In genomic region chr18:12904012-12904516, GRCh38 we compare ENCODE assay signal across 13 cellular contexts. TPM values are rescaled to one million over a fixed set of nuclear protein-coding genes. Genes with fewer than 3 reads are reported as not detected.
DNase-seq lines count a peak whose midpoint lies in the region; ATAC-seq, FAIRE-seq and TF ChIP-seq lines count a peak whose summit lies in the region.
"Had no signal": no experiment of that assay in that cellular context is flagged by ENCODE, and none has a peak within 500 bp of the region (broad histone marks: within the 10 kb centered on the region; RNA-seq: fewer than 3 reads in every experiment).

No MANE protein-coding gene starts in this region.

- H3K4me3 ChIP-seq in CD4-positive, alpha-beta memory T cell (ENCODE audit: low read length in 2 of 2) = no peak overlapping the region
- H3K4me3 ChIP-seq in sigmoid colon (no peak overlapping the region), small intestine (ENCODE audit: low read depth in 1 of 2, low read length in 2 of 2) (no peak overlapping the region)
- H3K4me3 ChIP-seq: upper lobe of left lung had no signal

- peaks cover 14% of the 10 kb centered on the region for H3K4me1 ChIP-seq in CD4-positive, alpha-beta memory T cell (ENCODE audit: insufficient read depth, low read length)
- H3K4me1 ChIP-seq in sigmoid colon (no peaks in the 10 kb centered on the region), small intestine (ENCODE audit: control insufficient read depth in 2 of 2, insufficient read depth in 1 of 2, low read depth in 1 of 2, low read length in 1 of 2) (no peaks in the 10 kb centered on the region)

- peaks cover 3 to 8% (median 7%) of the 10 kb centered on the region in 4 donors for H3K4me1 Mint-ChIP-seq in CD4-positive, alpha-beta memory T cell
- H3K4me1 Mint-ChIP-seq in natural killer cell = peaks cover 8 to 13% of the 10 kb centered on the region in 2 donors

- 63 to 71% methylated on average over 8 of the region's 8 CpGs for WGBS in sigmoid colon, 2 donors
- 60 to 68% (median 63%) methylated on average over 8 of the region's 8 CpGs for WGBS in small intestine, 3 donors

- H3K36me3 Mint-ChIP-seq in CD4-positive, alpha-beta memory T cell = no peaks in the 10 kb centered on the region
- H3K36me3 Mint-ChIP-seq in activated naive CD4-positive, alpha-beta T cell treated with anti-CD3 and anti-CD28 coated beads, Interleukin-2, amount 50 U/mL, for 72 hours = no peaks in the 10 kb centered on the region
- H3K36me3 Mint-ChIP-seq in natural killer cell = no peaks in the 10 kb centered on the region

- no peaks in the 10 kb centered on the region for H3K27me3 ChIP-seq in CD4-positive, alpha-beta memory T cell (ENCODE audit: insufficient read depth, low read length)
- peaks cover 0 to 6% (median 0%) of the 10 kb centered on the region in 3 donors for H3K27me3 ChIP-seq in sigmoid colon
- no peaks in the 10 kb centered on the region for H3K27me3 ChIP-seq in small intestine (ENCODE audit: control insufficient read depth in 2 of 2, insufficient read depth in 2 of 2, low read length in 2 of 2)
- H3K27me3 ChIP-seq: upper lobe of left lung had no signal

- no peaks in the 10 kb centered on the region for H3K27me3 Mint-ChIP-seq in CD4-positive, alpha-beta memory T cell
- peaks cover 0 to 3% of the 10 kb centered on the region in 2 donors for H3K27me3 Mint-ChIP-seq in natural killer cell (ENCODE audit: low read depth in 2 of 2)

- DNase-seq in CD4-positive, alpha-beta memory T cell = peak in 3 of 5 donors; percentile 24 to 45 (median 37)
- DNase-seq in SK-MEL-5 (ENCODE audit: low read depth, low spot score) (peak; percentile 13), natural killer cell (no peak), DMS114 treated with DMSO at 0.1 percent for 48 hours (lab: John Stamatoyannopoulos, UW; ENCODE audit: unreplicated experiment) (no peak), sigmoid colon (no peak), small intestine (no peak)
- DNase-seq in activated naive CD4-positive, alpha-beta T cell treated with anti-CD3 and anti-CD28 coated beads, Interleukin-2, amount 50 U/mL, for 72 hours (ENCODE audit: low spot score in 2 of 2) = no peak
- DNase-seq: cerebellar nuclear complex, DMS153, NCI-H187, retina had no signal

- H3K4me3 Mint-ChIP-seq in CD4-positive, alpha-beta memory T cell = peak overlapping the region; percentile 56 to 87 (median 80)
- peak overlapping the region; percentile 84 for H3K4me3 Mint-ChIP-seq in natural killer cell

- no peaks in the 10 kb centered on the region for H3K36me3 ChIP-seq in CD4-positive, alpha-beta memory T cell (ENCODE audit: insufficient read depth, low read length)
- H3K36me3 ChIP-seq in sigmoid colon = no peaks in the 10 kb centered on the region
- H3K36me3 ChIP-seq in small intestine (ENCODE audit: control insufficient read depth in 2 of 2, insufficient read depth in 2 of 2, low read length in 2 of 2) = no peaks in the 10 kb centered on the region
- H3K36me3 ChIP-seq: upper lobe of left lung had no signal

- H3K9me3 Mint-ChIP-seq in CD4-positive, alpha-beta memory T cell = no peaks in the 10 kb centered on the region
- no peaks in the 10 kb centered on the region for H3K9me3 Mint-ChIP-seq in activated naive CD4-positive, alpha-beta T cell treated with anti-CD3 and anti-CD28 coated beads, Interleukin-2, amount 50 U/mL, for 72 hours
- H3K9me3 Mint-ChIP-seq in natural killer cell = no peaks in the 10 kb centered on the region

- peak overlapping the region; percentile 71 to 96 (median 93) for H3K27ac Mint-ChIP-seq in CD4-positive, alpha-beta memory T cell
- peak overlapping the region; percentile 77 to 88 for H3K27ac Mint-ChIP-seq in activated naive CD4-positive, alpha-beta T cell treated with anti-CD3 and anti-CD28 coated beads, Interleukin-2, amount 50 U/mL, for 72 hours
- peak overlapping the region; percentile 86 to 90 for H3K27ac Mint-ChIP-seq in natural killer cell

- peak; percentile 38 to 49 for ATAC-seq in activated naive CD4-positive, alpha-beta T cell treated with anti-CD3 and anti-CD28 coated beads, Interleukin-2, amount 50 U/mL, for 72 hours
- peak; percentile 74 to 89 (median 88) for ATAC-seq in natural killer cell
- ATAC-seq in GM19035 (IDR thresholded peaks at IDR 0.05; ENCODE audit: unreplicated experiment) = no peak

- TF ChIP-seq EP300 in sigmoid colon (IDR thresholded peaks at IDR 0.05) = no peak

- no peaks in the 10 kb centered on the region for H3K9me3 ChIP-seq in CD4-positive, alpha-beta memory T cell (ENCODE audit: control insufficient read depth in 1 of 2, low read length in 2 of 2)
- H3K9me3 ChIP-seq in sigmoid colon (no peaks in the 10 kb centered on the region), small intestine (ENCODE audit: control insufficient read depth, low read depth) (no peaks in the 10 kb centered on the region)
- H3K9me3 ChIP-seq: upper lobe of left lung had no signal

- CTCF ChIA-PET in CD4-positive, alpha-beta memory T cell (lab: Charles Lee; ENCODE audit: partially characterized antibody) = interaction anchor here (0.8 to 3.1 kb wide), 10 partner anchors 9 to 162 kb away, joined by 3 to 9 read pairs (median 4); no protein-coding TSS in a partner anchor

- in situ Hi-C loops in SK-MEL-5 (cut with HindIII; ENCODE audit: low pct_unique_long_range_greater_than_20kb, low sequenced_read_pairs) = no loop called here

- H3K27ac ChIP-seq in CD4-positive, alpha-beta memory T cell (ENCODE audit: low read depth, low read length) = no peak overlapping the region
- no peak overlapping the region for H3K27ac ChIP-seq in sigmoid colon
- H3K27ac ChIP-seq in small intestine (ENCODE audit: low read depth in 1 of 2, low read length in 1 of 2) = no peak overlapping the region

- intact Hi-C loops in CD4-positive, alpha-beta memory T cell (cut with micrococcal nuclease) = no loop called here
- intact Hi-C loops in natural killer cell (cut with micrococcal nuclease) (loop anchor here (2.0 kb wide), 1 partner anchor 17 kb away; no protein-coding TSS in a partner anchor), sigmoid colon (cut with DNase I) (no loop called here)

- FAIRE-seq in small intestine (lab: Jason Lieb, UNC) = no peak

- no peak for TF ChIP-seq POLR2A in sigmoid colon (IDR thresholded peaks at IDR 0.05)

- POLR2A ChIA-PET in CD4-positive, alpha-beta memory T cell (lab: Charles Lee; ENCODE audit: partially characterized antibody) = interaction anchor here (1.2 to 2.4 kb wide), 3 partner anchors 13 to 20 kb away, joined by 3 to 7 read pairs (median 3); partner anchors contain the start of gene PTPN2

- TF ChIP-seq CTCF in natural killer cell (IDR thresholded peaks at IDR 0.05) (no peak), sigmoid colon (IDR thresholded peaks at IDR 0.05) (no peak)

RNA-seq across cellular contexts. Expression of gene PTPN2, which starts 20.0 kb away (rescaled TPM):
- total RNA-seq in CD4-positive, alpha-beta memory T cell = 10 to 100 TPM; 65.5 to 69.2 TPM
- polyA plus RNA-seq in CD4-positive, alpha-beta memory T cell = 10 to 100 TPM; 80.0 to 98.2 TPM
- total RNA-seq in SK-MEL-5 (2014; rRNA removed; shearing (Covaris generic)) = 31.1 and 39.6 TPM in 2 replicates
- polyA plus RNA-seq in SK-MEL-5 (2015; cell fraction: cytosol; rRNA removed) = 14.4 and 18.4 TPM in 2 replicates
- 46.0 and 54.6 TPM in 2 replicates for polyA plus RNA-seq in SK-MEL-5 (2015; cell fraction: nucleus; rRNA removed)
- total RNA-seq in activated naive CD4-positive, alpha-beta T cell treated with anti-CD3 and anti-CD28 coated beads, Interleukin-2, amount 50 U/mL, for 72 hours = 10 to 100 TPM; 57.0 to 69.9 TPM
- total RNA-seq in natural killer cell (100 to 1,000 TPM; 110 to 115 (median 112) TPM), sigmoid colon (10 to 100 TPM; 20.0 to 31.0 (median 21.0) TPM)
- polyA plus RNA-seq in sigmoid colon (10 to 100 TPM; 31.4 to 43.1 (median 42.6) TPM), small intestine (10 to 100 TPM; 25.7 to 32.0 (median 30.3) TPM)

RNA-seq across cellular contexts. Expression of gene SEH1L, which starts 43.7 kb away (rescaled TPM):
- total RNA-seq in CD4-positive, alpha-beta memory T cell = 10 to 100 TPM; 28.9 to 31.3 TPM
- polyA plus RNA-seq in CD4-positive, alpha-beta memory T cell = 10 to 100 TPM; 27.6 to 29.8 TPM
- 24.3 and 31.5 TPM in 2 replicates for total RNA-seq in SK-MEL-5 (2014; rRNA removed; shearing (Covaris generic))
- 25.9 and 29.8 TPM in 2 replicates for polyA plus RNA-seq in SK-MEL-5 (2015; cell fraction: cytosol; rRNA removed)
- polyA plus RNA-seq in SK-MEL-5 (2015; cell fraction: nucleus; rRNA removed) = 19.6 and 50.1 TPM in 2 replicates
- 100 to 1,000 TPM in 1 of 2 donors, 10 to 100 TPM in 1; 81.0 to 108 TPM for total RNA-seq in activated naive CD4-positive, alpha-beta T cell treated with anti-CD3 and anti-CD28 coated beads, Interleukin-2, amount 50 U/mL, for 72 hours
- 10 to 100 TPM; 24.5 to 28.4 (median 26.5) TPM for total RNA-seq in natural killer cell
- 10 to 100 TPM; 15.3 to 38.1 (median 20.3) TPM for total RNA-seq in sigmoid colon
- polyA plus RNA-seq in sigmoid colon = 10 to 100 TPM; 16.2 to 18.8 (median 16.2) TPM
- polyA plus RNA-seq in small intestine = 10 to 100 TPM; 15.2 to 19.8 (median 16.2) TPM

Comparison
In these comparisons a context has a peak if more than half of its experiments do, and no peak if none do; other contexts are left out.
1. DNase-seq: peak in CD4-positive, alpha-beta memory T cell (3 of 5) and SK-MEL-5 (single experiment); none in activated naive CD4-positive, alpha-beta T cell treated with anti-CD3 and anti-CD28 coated beads, Interleukin-2, amount 50 U/mL, for 72 hours (0 of 2), natural killer cell (single experiment), DMS114 treated with DMSO at 0.1 percent for 48 hours (single experiment), sigmoid colon (single experiment) and small intestine (single experiment).
2. Peak in every context shown above with its lines, with median percentiles within 50 percentile points of each other: H3K27ac Mint-ChIP-seq.